In the genomic region with DNA sequence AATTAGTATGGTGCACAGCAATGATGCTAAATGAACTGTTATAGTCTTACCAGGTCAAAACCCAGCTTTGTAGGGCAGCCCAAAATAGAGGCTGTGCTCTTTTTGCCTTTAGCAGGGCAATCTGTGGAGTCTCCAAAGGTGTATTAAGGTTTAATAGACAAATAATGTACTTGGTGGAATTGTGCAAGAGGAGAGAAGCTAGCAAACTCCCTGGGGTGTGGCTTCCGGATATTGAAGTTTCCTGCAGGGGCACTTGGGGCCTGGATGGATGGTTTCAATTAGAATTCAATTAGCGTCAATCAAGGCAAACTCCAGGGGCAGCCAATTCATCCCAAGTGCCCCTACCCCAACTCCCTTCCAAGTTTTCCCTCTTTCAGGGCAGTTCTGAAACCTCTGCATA, we compare ENCODE assay signal across 9 cellular contexts.
"Had no signal": no experiment of that assay in that cellular context is flagged by ENCODE, and none has a peak within 500 bp of the region (broad histone marks: within the 10 kb centered on the region; RNA-seq: fewer than 3 reads in every experiment).

No MANE protein-coding gene starts in this region.

- ATAC-seq: HepG2, K562 had no signal

- H3K9ac ChIP-seq: KMS-11 had no signal

- H3K4me1 Mint-ChIP-seq: IgD-negative memory B cell had no signal

- DNase-seq: IMR-90, Karpas-422, KBM-7, KG1 had no signal

- H3K36me3 Mint-ChIP-seq: IgD-negative memory B cell had no signal

- H3K27ac ChIP-seq: HL-60, KMS-11 had no signal

- H3K4me3 ChIP-seq: K562 had no signal

- H3K27ac Mint-ChIP-seq: IgD-negative memory B cell had no signal

- H3K4me2 ChIP-seq: KMS-11 had no signal

- H3K4me3 Mint-ChIP-seq: IgD-negative memory B cell had no signal
